21 cellular contexts compared by ENCODE assay signal in the genomic region with DNA sequence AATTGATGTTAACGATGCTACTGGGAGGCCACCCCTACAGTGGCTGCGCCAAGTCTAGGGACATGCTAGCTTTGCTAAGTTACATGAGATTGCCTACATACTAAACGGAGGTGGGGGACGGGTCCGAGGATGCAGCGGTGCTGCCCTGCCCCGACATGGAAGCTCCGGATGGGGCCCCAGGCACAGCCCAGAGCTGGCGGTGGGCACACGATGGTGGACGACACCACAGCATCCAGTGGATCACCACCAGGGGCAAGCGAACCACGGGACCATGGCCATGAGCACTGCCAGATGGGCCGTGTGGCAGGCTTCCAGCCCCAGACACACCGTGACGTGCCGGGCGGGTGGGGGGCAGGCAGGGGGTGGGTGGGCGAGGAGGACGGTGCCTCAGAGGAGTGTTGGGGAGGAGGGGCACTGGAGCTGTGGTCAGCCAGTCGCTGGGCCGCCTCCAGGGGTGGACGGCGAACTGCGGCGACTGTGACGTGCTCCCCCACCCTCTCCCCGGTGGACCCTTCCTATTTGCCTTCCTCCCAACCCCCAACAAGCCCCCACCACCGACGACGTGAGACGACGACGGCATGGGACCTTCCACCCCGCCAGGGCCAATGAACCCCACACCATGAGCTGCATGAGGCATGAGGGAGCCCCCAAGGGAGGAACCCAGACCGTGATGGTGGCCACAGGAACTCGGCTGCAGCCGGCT.
"Had no signal": no experiment of that assay in that cellular context is flagged by ENCODE, and none has a peak within 500 bp of the region (broad histone marks: within the 10 kb centered on the region; RNA-seq: fewer than 3 reads in every experiment).

No MANE protein-coding gene starts in this region.

- H3K27ac ChIP-seq: foreskin keratinocyte, transverse colon, vagina had no signal

- H3K4me1 Mint-ChIP-seq: activated CD4-positive, alpha-beta memory T cell treated with anti-CD3 and anti-CD28 coated beads, Interleukin-2, amount 10 ng/mL, durations not matched to agents 7 days and 5 days; activated CD4-positive, alpha-beta T cell treated with anti-CD3 and anti-CD28 coated beads, Interleukin-2, amount 10 ng/mL, durations not matched to agents 24 days and 14 days; activated naive CD4-positive, alpha-beta T cell treated with anti-CD3 and anti-CD28 coated beads, Interleukin-2, amount 50 U/mL, for 24 hours; brain; naive thymus-derived CD4-positive, alpha-beta T cell; neural crest cell had no signal

- H3K27me3 ChIP-seq: vagina had no signal

- H3K4me1 ChIP-seq: foreskin keratinocyte had no signal

- DNase-seq: activated CD4-positive, alpha-beta memory T cell treated with anti-CD3 and anti-CD28 coated beads, Interleukin-2, amount 10 ng/mL, durations not matched to agents 7 days and 5 days; activated CD4-positive, alpha-beta T cell treated with anti-CD3 and anti-CD28 coated beads, Interleukin-2, amount 10 ng/mL, durations not matched to agents 24 days and 14 days; activated CD4-positive, CD25-positive, alpha-beta regulatory T cell; activated gamma-delta T cell treated with Interleukin-2 at 50 U/mL for 16 hours; activated T-cell treated with anti-CD3 and anti-CD28 coated beads for 4 hours; anterior cingulate cortex; effector CD4-positive, alpha-beta T cell; foreskin keratinocyte; naive thymus-derived CD4-positive, alpha-beta T cell; retina; stimulated activated CD4-positive, alpha-beta T cell treated with anti-CD3 and anti-CD28 coated beads, Interleukin-4, amount 100 ng/mL, for 4 hours; T-helper 9 cell; transverse colon had no signal

- H3K36me3 ChIP-seq: transverse colon, vagina had no signal

- H3K4me3 ChIP-seq: transverse colon, vagina had no signal

- ATAC-seq: foreskin keratinocyte; left lobe of liver; naive thymus-derived CD4-positive, alpha-beta T cell had no signal

- H3K27me3 Mint-ChIP-seq: progenitor cell of endocrine pancreas had no signal

- H3K4me3 Mint-ChIP-seq: activated CD4-positive, alpha-beta memory T cell treated with anti-CD3 and anti-CD28 coated beads, Interleukin-2, amount 10 ng/mL, durations not matched to agents 7 days and 5 days; activated CD4-positive, alpha-beta T cell treated with anti-CD3 and anti-CD28 coated beads, Interleukin-2, amount 10 ng/mL, durations not matched to agents 24 days and 14 days; activated naive CD4-positive, alpha-beta T cell treated with anti-CD3 and anti-CD28 coated beads, Interleukin-2, amount 50 U/mL, for 24 hours; brain; dendritic cell treated with granulocyte-macrophage colony-stimulating factor and Interleukin-4, amounts not matched to agents 40 ng/mL and 50 ng/mL, for 4 days; naive thymus-derived CD4-positive, alpha-beta T cell; neural crest cell; stimulated activated naive CD8-positive, alpha-beta T cell treated with anti-CD3 and anti-CD28 coated beads, Interleukin-15, Interleukin-2, amounts not matched to agents 100 ng/mL and 50 ng/mL, for 24 hours had no signal

- H3K27ac Mint-ChIP-seq: activated CD4-positive, alpha-beta memory T cell treated with anti-CD3 and anti-CD28 coated beads, Interleukin-2, amount 10 ng/mL, durations not matched to agents 7 days and 5 days; activated CD4-positive, alpha-beta T cell treated with anti-CD3 and anti-CD28 coated beads, Interleukin-2, amount 10 ng/mL, durations not matched to agents 24 days and 14 days; activated naive CD4-positive, alpha-beta T cell treated with anti-CD3 and anti-CD28 coated beads, Interleukin-2, amount 50 U/mL, for 24 hours; brain; dendritic cell treated with granulocyte-macrophage colony-stimulating factor and Interleukin-4, amounts not matched to agents 40 ng/mL and 50 ng/mL, for 4 days; naive thymus-derived CD4-positive, alpha-beta T cell; progenitor cell of endocrine pancreas; stimulated activated naive CD8-positive, alpha-beta T cell treated with anti-CD3 and anti-CD28 coated beads, Interleukin-15, Interleukin-2, amounts not matched to agents 100 ng/mL and 50 ng/mL, for 24 hours had no signal

- H3K9me3 ChIP-seq: transverse colon, vagina had no signal
